ENCODE assay signal across 8 cellular contexts in genomic region chr3:172332256-172333041, GRCh38.
A peak's percentile ranks its signal among the peaks of the same experiment; 100 is the strongest.
DNase-seq lines count a peak whose midpoint lies in the region; ATAC-seq and TF ChIP-seq lines count a peak whose summit lies in the region.

No MANE protein-coding gene starts in this region.

- no peak for DNase-seq in AG09309 (ENCODE audit: low read depth)
- DNase-seq in NCI-H82 (lab: John Stamatoyannopoulos, UW): peak; percentile 78
- peak; percentile 55 for DNase-seq in activated CD4-positive, alpha-beta memory T cell treated with anti-CD3 and anti-CD28 coated beads, Interleukin-2, amount 10 ng/mL, durations not matched to agents 7 days and 5 days
- peak; percentile 87 for DNase-seq in endodermal cell
- peak; percentile 34 for DNase-seq in midbrain (lab: John Stamatoyannopoulos, UW)
- peak; percentile 28 to 45 for DNase-seq in stimulated activated CD8-positive, alpha-beta memory T cell treated with anti-CD3 and anti-CD28 coated beads, Interleukin-7, amount 100 ng/mL, for 4 hours (ENCODE audit: low read depth in 2 of 2)

- no peak overlapping the region for H3K4me3 ChIP-seq in AG09309 (ENCODE audit: control insufficient read depth, low read depth, low read length)
- no peak overlapping the region for H3K4me3 ChIP-seq in endodermal cell (ENCODE audit: low read length)

- peak; percentile 87 for ATAC-seq in GM18868 (IDR thresholded peaks at IDR 0.05; ENCODE audit: unreplicated experiment)
- peak; percentile 68 for ATAC-seq in HG03439 (IDR thresholded peaks at IDR 0.05; ENCODE audit: unreplicated experiment)

- H3K27me3 ChIP-seq in endodermal cell (ENCODE audit: control insufficient read depth, insufficient read depth, low read length, poor library complexity, severe bottlenecking): no peaks in the 10 kb centered on the region

- no peak overlapping the region for H3K4me3 Mint-ChIP-seq in activated CD4-positive, alpha-beta memory T cell treated with anti-CD3 and anti-CD28 coated beads, Interleukin-2, amount 10 ng/mL, durations not matched to agents 7 days and 5 days
- no peak overlapping the region for H3K4me3 Mint-ChIP-seq in endodermal cell

- POLR2A ChIA-PET in activated CD4-positive, alpha-beta memory T cell treated with anti-CD3 and anti-CD28 coated beads, Interleukin-2, amount 10 ng/mL, durations not matched to agents 7 days and 5 days (lab: Charles Lee): interaction anchor here (1.8 kb wide), 1 partner anchor 225 kb away, joined by 6 read pairs; no protein-coding TSS in a partner anchor

- no peaks in the 10 kb centered on the region for H3K27me3 Mint-ChIP-seq in activated CD4-positive, alpha-beta memory T cell treated with anti-CD3 and anti-CD28 coated beads, Interleukin-2, amount 10 ng/mL, durations not matched to agents 7 days and 5 days
- no peaks in the 10 kb centered on the region for H3K27me3 Mint-ChIP-seq in endodermal cell (ENCODE audit: insufficient read depth)

- no peak overlapping the region for H3K27ac ChIP-seq in endodermal cell (ENCODE audit: low read depth, low read length)

- H3K4me1 Mint-ChIP-seq in activated CD4-positive, alpha-beta memory T cell treated with anti-CD3 and anti-CD28 coated beads, Interleukin-2, amount 10 ng/mL, durations not matched to agents 7 days and 5 days: peaks cover 10% of the 10 kb centered on the region
- peaks cover 5% of the 10 kb centered on the region for H3K4me1 Mint-ChIP-seq in endodermal cell

- no peak overlapping the region for H3K9ac ChIP-seq in endodermal cell (ENCODE audit: extremely low read depth, low read length, poor library complexity, severe bottlenecking)

- CTCF ChIA-PET in activated CD4-positive, alpha-beta memory T cell treated with anti-CD3 and anti-CD28 coated beads, Interleukin-2, amount 10 ng/mL, durations not matched to agents 7 days and 5 days (lab: Charles Lee): interaction anchor here (0.5 to 2.7 kb wide), 57 partner anchors 9 to 1020 kb away, joined by 3 to 38 read pairs (median 4); partner anchors contain the start of gene ECT2

- H3K9me3 Mint-ChIP-seq in activated CD4-positive, alpha-beta memory T cell treated with anti-CD3 and anti-CD28 coated beads, Interleukin-2, amount 10 ng/mL, durations not matched to agents 7 days and 5 days: no peaks in the 10 kb centered on the region
- no peaks in the 10 kb centered on the region for H3K9me3 Mint-ChIP-seq in endodermal cell

- H3K4me1 ChIP-seq in endodermal cell (ENCODE audit: control insufficient read depth, insufficient read depth, low read length): no peaks in the 10 kb centered on the region

- H3K36me3 ChIP-seq in endodermal cell (ENCODE audit: control insufficient read depth, insufficient read depth, low read length): peaks cover 88% of the 10 kb centered on the region

- peaks cover 16% of the 10 kb centered on the region for H3K36me3 Mint-ChIP-seq in activated CD4-positive, alpha-beta memory T cell treated with anti-CD3 and anti-CD28 coated beads, Interleukin-2, amount 10 ng/mL, durations not matched to agents 7 days and 5 days (ENCODE audit: low read depth)
- H3K36me3 Mint-ChIP-seq in endodermal cell (ENCODE audit: low read depth): peaks cover 65% of the 10 kb centered on the region

- peak; percentile 86 for TF ChIP-seq CTCF in AG09309 (IDR thresholded peaks at IDR 0.05; ENCODE audit: control insufficient read depth, insufficient read depth, low read depth, low read length, missing control alignments)
- peak; percentile 95 for TF ChIP-seq CTCF in endodermal cell (conservative IDR thresholded peaks at IDR 0.05)

- no peak overlapping the region for H3K27ac Mint-ChIP-seq in activated CD4-positive, alpha-beta memory T cell treated with anti-CD3 and anti-CD28 coated beads, Interleukin-2, amount 10 ng/mL, durations not matched to agents 7 days and 5 days
- H3K27ac Mint-ChIP-seq in endodermal cell: peak overlapping the region; percentile 86

- WGBS in endodermal cell (ENCODE audit: insufficient coverage in 1 of 2, insufficient read length in 1 of 2), 2 experiments: 93 to 100% methylated on average over 1 to 2 of the region's 2 CpGs

- no peaks in the 10 kb centered on the region for H3K9me3 ChIP-seq in endodermal cell (ENCODE audit: control insufficient read depth, low read length)
